In the genomic region with DNA sequence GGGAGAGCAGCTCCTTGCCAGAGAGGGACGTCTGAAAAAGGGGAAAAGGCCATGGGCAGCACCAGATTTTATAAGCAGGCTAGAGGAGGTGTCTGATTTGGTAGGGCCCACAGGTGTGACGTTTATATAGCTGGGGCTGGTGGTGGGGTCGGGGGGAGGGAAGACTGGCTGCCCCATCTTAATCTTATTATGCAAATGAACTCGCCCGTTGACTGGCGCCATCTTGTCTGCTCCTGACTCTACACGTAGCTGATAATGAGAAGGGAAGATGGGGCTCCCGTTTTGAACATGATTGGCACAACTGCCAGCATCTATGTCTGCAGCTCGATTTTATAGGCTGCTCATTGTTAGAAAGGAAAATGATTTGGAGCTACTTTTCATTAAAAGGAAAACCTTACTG, we compare ENCODE assay signal across 1 cellular context.
TF ChIP-seq lines count a peak whose summit lies in the region.

No MANE protein-coding gene starts in this region.

TF ChIP-seq in GM23338, 12 proteins besides CTCF, POLR2A, EP300 and RAD21 (continued from another document):
- TF ChIP-seq ZNF462 (CRISPR knock-in tag; IDR thresholded peaks at IDR 0.05) (no peak), NANOG (IDR thresholded peaks at IDR 0.05; ENCODE audit: borderline replicate concordance) (no peak)
